ENCODE assay signal across 28 cellular contexts in the genomic region with DNA sequence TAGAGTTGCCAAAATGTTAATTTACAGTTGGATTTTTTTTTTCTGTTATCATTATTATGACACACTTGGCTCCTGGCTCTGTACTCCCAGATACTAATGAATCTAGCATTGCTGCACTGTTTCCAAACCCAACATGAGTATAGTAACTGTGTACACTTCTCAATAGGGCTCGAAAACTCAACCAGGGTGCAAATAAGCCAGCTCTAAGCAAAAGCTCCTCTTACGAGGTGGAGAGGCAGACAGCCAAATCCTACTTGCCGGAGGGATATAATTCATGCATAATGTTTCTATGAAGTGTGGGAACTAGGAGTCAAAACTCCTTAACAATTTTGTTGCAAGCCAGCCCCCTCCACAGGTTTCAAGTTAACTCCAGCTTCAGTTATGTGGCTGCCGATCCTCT.
DNase-seq lines count a peak whose midpoint lies in the region; ATAC-seq and TF ChIP-seq lines count a peak whose summit lies in the region.
"Had no signal": no experiment of that assay in that cellular context is flagged by ENCODE, and none has a peak within 500 bp of the region (broad histone marks: within the 10 kb centered on the region; RNA-seq: fewer than 3 reads in every experiment).

No MANE protein-coding gene starts in this region.

- H3K27me3 ChIP-seq in thyroid gland (no peaks in the 10 kb centered on the region), HAP-1 (ENCODE audit: low read depth) (no peaks in the 10 kb centered on the region)

- ATAC-seq in HG03095 (IDR thresholded peaks at IDR 0.05; ENCODE audit: unreplicated experiment), result no peak
- ATAC-seq: A549; CD8-positive, alpha-beta T cell; GM12878; GM23338; HCT116; HepG2; SK-N-SH treated with all-trans-retinoic acid at 6 μM for 48 hours had no signal

- DNase-seq in Ammon's horn (ENCODE audit: low spot score) (peak; percentile 16), astrocyte of the cerebellum (ENCODE audit: low read depth) (peak; percentile 65), left kidney (ENCODE audit: low read depth, low spot score) (peak; percentile 9), thyroid gland (peak; percentile 9 to 20), HAP-1 (ENCODE audit: low spot score in 2 of 2) (no peak), 8988T (no peak)
- DNase-seq: CD8-positive, alpha-beta T cell; DMS 273 treated with DMSO at 0.1 percent for 48 hours; DMS79; EL; GDM1; Karpas-422; NCI-H1092; NCI-H1417 treated with DMSO at 0.1 percent for 48 hours; NCI-H1694 treated with DMSO at 0.1 percent for 48 hours; NCI-H2081 treated with DMSO at 0.1 percent for 48 hours; NCI-H2171 treated with DMSO at 0.1 percent for 48 hours; NCI-H345; NCI-H524 treated with DMSO at 0.1 percent for 48 hours; NCI-H774 had no signal

- no peaks in the 10 kb centered on the region for H3K36me3 ChIP-seq in thyroid gland
- no peaks in the 10 kb centered on the region for H3K36me3 ChIP-seq in HAP-1 (replicated peaks)

- H3K4me1 ChIP-seq in thyroid gland, result no peaks in the 10 kb centered on the region
- peaks cover 20% of the 10 kb centered on the region for H3K4me1 ChIP-seq in HAP-1
- H3K4me1 ChIP-seq: A549 had no signal

- intact Hi-C loops in thyroid gland (cut with DNase I), result no loop called here

- 13 to 20% methylated on average over 4 of the region's 4 CpGs for WGBS in thyroid gland, 2 donors

- no peak for TF ChIP-seq CTCF in astrocyte of the cerebellum (IDR thresholded peaks at IDR 0.05; ENCODE audit: low read depth, low read length, missing control alignments)
- TF ChIP-seq CTCF in thyroid gland (IDR thresholded peaks at IDR 0.05), result no peak

- in situ Hi-C loops in astrocyte of the cerebellum (cut with HindIII; ENCODE audit: low sequenced_read_pairs), result no loop called here
- in situ Hi-C loops in HAP-1 (cut with MboI; ENCODE audit: low sequenced_read_pairs), result no loop called here

- no peak for TF ChIP-seq POLR2A in thyroid gland (IDR thresholded peaks at IDR 0.05)

- H3K27ac ChIP-seq in thyroid gland, result no peak overlapping the region
- H3K27ac ChIP-seq: A549, C4-2B had no signal

- no peak overlapping the region for H3K4me3 ChIP-seq in astrocyte of the cerebellum (ENCODE audit: low read depth, low read length)
- no peak overlapping the region for H3K4me3 ChIP-seq in thyroid gland (replicated peaks in 1 of 3)
- H3K4me3 ChIP-seq in HAP-1, result no peak overlapping the region
- H3K4me3 ChIP-seq: A549, GM12878, GM23338 had no signal

- H3K9me3 ChIP-seq in thyroid gland (no peaks in the 10 kb centered on the region), HAP-1 (no peaks in the 10 kb centered on the region)
- H3K9me3 ChIP-seq: A549 had no signal

Comparison
In these comparisons a context has a peak if more than half of its experiments do, and no peak if none do; other contexts are left out.
1. DNase-seq: peak in Ammon's horn (single experiment), astrocyte of the cerebellum (single experiment), left kidney (single experiment) and thyroid gland (2 of 2); none in HAP-1 (0 of 2) and 8988T (single experiment).